ENCODE assay signal across 11 cellular contexts in genomic region chr11:10326080-10326964, GRCh38. TPM values are rescaled to one million over a fixed set of nuclear protein-coding genes. Genes with fewer than 3 reads are reported as not detected.
DNase-seq lines count a peak whose midpoint lies in the region; ATAC-seq and TF ChIP-seq lines count a peak whose summit lies in the region.
"Had no signal": no experiment of that assay in that cellular context is flagged by ENCODE, and none has a peak within 500 bp of the region (broad histone marks: within the 10 kb centered on the region; RNA-seq: fewer than 3 reads in every experiment).

No MANE protein-coding gene starts in this region.

- H3K9me3 ChIP-seq in colonic mucosa (no peaks in the 10 kb centered on the region), liver (ENCODE audit: control insufficient read depth in 4 of 4, low read length in 3 of 4) (no peaks in the 10 kb centered on the region), suprapubic skin (no peaks in the 10 kb centered on the region)

- no peak for TF ChIP-seq CTCF in colonic mucosa (IDR thresholded peaks at IDR 0.05)
- TF ChIP-seq CTCF in liver (IDR thresholded peaks at IDR 0.05; ENCODE audit: low read depth, low read length, missing input control) = no peak
- TF ChIP-seq CTCF in suprapubic skin (IDR thresholded peaks at IDR 0.05) = no peak

- WGBS in liver = 24% methylated on average over 2 of the region's 2 CpGs
- 68% methylated on average over 2 of the region's 2 CpGs for WGBS in suprapubic skin

- TF ChIP-seq EP300 in suprapubic skin (IDR thresholded peaks at IDR 0.05) = no peak

- TF ChIP-seq POLR2A in suprapubic skin (IDR thresholded peaks at IDR 0.05) = no peak

- TF ChIP-seq RAD21 in liver (IDR thresholded peaks at IDR 0.05) = peak; percentile 55

- peak overlapping the region; percentile 77 for H3K27ac ChIP-seq in colonic mucosa
- peak overlapping the region; percentile 84 for H3K27ac ChIP-seq in liver (ENCODE audit: low read depth in 1 of 2, low read length in 2 of 2)
- H3K27ac ChIP-seq in suprapubic skin = peak overlapping the region; percentile 61

- no peak for ATAC-seq in HG03139 (IDR thresholded peaks at IDR 0.05; ENCODE audit: unreplicated experiment)

- peak; percentile 43 for DNase-seq in HuH-7.5 (ENCODE audit: low spot score)
- DNase-seq in colonic mucosa = peak; percentile 86
- no peak for DNase-seq in suprapubic skin (ENCODE audit: low spot score in 2 of 2)
- no peak for DNase-seq in stimulated activated CD4-positive, alpha-beta T cell treated with anti-CD3 and anti-CD28 coated beads, Interleukin-12 subunit alpha, Interleukin-12 subunit beta, amount 100 ng/mL, for 4 hours
- no peak for DNase-seq in GM03348 (ENCODE audit: low spot score)
- DNase-seq in activated T-cell treated with anti-CD3 and anti-CD28 coated beads, Interleukin-2, amount 50 U/mL, for 48 hours = no peak
- DNase-seq: cerebellar nuclear complex; DMS 273 treated with DMSO at 0.1 percent for 48 hours; stimulated activated CD8-positive, alpha-beta memory T cell treated with anti-CD3 and anti-CD28 coated beads, Interleukin-4, amount 100 ng/mL, for 48 hours had no signal

- peak overlapping the region in 1 of 2 donors; percentile 19 for H3K9ac ChIP-seq in colonic mucosa (ENCODE audit: low read depth in 2 of 2, low read length in 2 of 2)
- H3K9ac ChIP-seq in liver (ENCODE audit: low read depth in 1 of 2, low read length in 2 of 2) = no peak overlapping the region

- H3K4me1 ChIP-seq in colonic mucosa (peaks cover 10% of the 10 kb centered on the region), liver (ENCODE audit: control insufficient read depth in 4 of 4, insufficient read depth in 4 of 4, low read length in 3 of 4) (peaks cover 19 to 53% (median 41%) of the 10 kb centered on the region in 4 donors), suprapubic skin (peaks cover 51% of the 10 kb centered on the region)

- H3K4me3 ChIP-seq in colonic mucosa (no peak overlapping the region), liver (ENCODE audit: low read depth in 1 of 3, low read length in 3 of 3) (no peak overlapping the region), suprapubic skin (no peak overlapping the region)

- intact Hi-C loops in colonic mucosa (cut with DNase I) = loop anchor here (10.0 kb wide), 2 partner anchors 342 to 462 kb away; no protein-coding TSS in a partner anchor

- no peaks in the 10 kb centered on the region for H3K36me3 ChIP-seq in colonic mucosa
- H3K36me3 ChIP-seq in liver (ENCODE audit: control insufficient read depth in 4 of 4, insufficient read depth in 3 of 4, low read depth in 1 of 4, low read length in 3 of 4) = no peaks in the 10 kb centered on the region
- H3K36me3 ChIP-seq in suprapubic skin = no peaks in the 10 kb centered on the region

- H3K27me3 ChIP-seq in colonic mucosa (no peaks in the 10 kb centered on the region), liver (ENCODE audit: control insufficient read depth in 4 of 4, insufficient read depth in 4 of 4, low read length in 3 of 4) (no peaks in the 10 kb centered on the region), suprapubic skin (no peaks in the 10 kb centered on the region)

TF ChIP-seq in liver, 16 proteins besides CTCF, POLR2A, EP300 and RAD21:
- TF ChIP-seq RXRA (IDR thresholded peaks at IDR 0.05) = peak; percentile 89 to 93
- peak; percentile 96 to 98 for TF ChIP-seq HNF4A (conservative IDR thresholded peaks at IDR 0.05)
- peak; percentile 85 for TF ChIP-seq MAX (IDR thresholded peaks at IDR 0.05)
- TF ChIP-seq TAF1 (conservative IDR thresholded peaks at IDR 0.05) = peak; percentile 17
- TF ChIP-seq GABPA (IDR thresholded peaks at IDR 0.05 in 1 of 2, conservative IDR thresholded peaks at IDR 0.05 in 1 of 2) = peak in 1 of 2 donors; percentile 40
- peak; percentile 95 for TF ChIP-seq FOXA2 (IDR thresholded peaks at IDR 0.05)
- peak; percentile 72 for TF ChIP-seq NR2F2 (IDR thresholded peaks at IDR 0.05)
- peak; percentile 73 for TF ChIP-seq REST (IDR thresholded peaks at IDR 0.05)
- TF ChIP-seq ATF3 (IDR thresholded peaks at IDR 0.05) = no peak
- TF ChIP-seq FOXA1 (IDR thresholded peaks at IDR 0.05) = peak; percentile 94
- TF ChIP-seq YY1 (IDR thresholded peaks at IDR 0.05) = peak; percentile 50
- peak; percentile 79 to 91 for TF ChIP-seq JUND (IDR thresholded peaks at IDR 0.05)
- peak; percentile 100 for TF ChIP-seq SP1 (IDR thresholded peaks at IDR 0.05)
- peak; percentile 66 for TF ChIP-seq ZBTB33 (IDR thresholded peaks at IDR 0.05)
- TF ChIP-seq HNF4G (IDR thresholded peaks at IDR 0.05) = peak; percentile 95
- no peak for TF ChIP-seq EGR1 (IDR thresholded peaks at IDR 0.05; ENCODE audit: low read depth in 2 of 2)

RNA-seq across cellular contexts. Expression of gene ADM, which starts 21.4 kb away (rescaled TPM):
- total RNA-seq in colonic mucosa = 10 to 100 TPM; 33.0 to 42.4 TPM
- total RNA-seq in liver = 10 to 100 TPM; 12.8 to 32.6 TPM
- 10 to 100 TPM in 1 of 2 donors, 1 to 10 TPM in 1; 9.7 to 33.1 TPM for polyA plus RNA-seq in liver
- 100 to 1,000 TPM in 1 of 4 donors, 10 to 100 TPM in 3; 48.7 to 140 (median 69.0) TPM for total RNA-seq in suprapubic skin

RNA-seq across cellular contexts. Expression of gene SBF2, which starts 32.3 kb away (rescaled TPM):
- total RNA-seq in colonic mucosa (10 to 100 TPM; 30.5 to 47.0 TPM), liver (10 to 100 TPM; 16.7 to 31.3 TPM), suprapubic skin (100 to 1,000 TPM in 1 of 4 donors, 10 to 100 TPM in 3; 42.3 to 106 (median 45.3) TPM)
- 10 to 100 TPM in 1 of 2 donors, 1 to 10 TPM in 1; 7.5 to 12.7 TPM for polyA plus RNA-seq in liver

Comparison
In these comparisons a context has a peak if more than half of its experiments do, and no peak if none do; other contexts are left out.
1. DNase-seq: peak in HuH-7.5 (single experiment) and colonic mucosa (single experiment); none in suprapubic skin (0 of 2), stimulated activated CD4-positive, alpha-beta T cell treated with anti-CD3 and anti-CD28 coated beads, Interleukin-12 subunit alpha, Interleukin-12 subunit beta, amount 100 ng/mL, for 4 hours (single experiment), GM03348 (single experiment) and activated T-cell treated with anti-CD3 and anti-CD28 coated beads, Interleukin-2, amount 50 U/mL, for 48 hours (0 of 2).
2. Peak in every context shown above with its lines, with median percentiles within 50 percentile points of each other: H3K27ac ChIP-seq.